Comparison of ENCODE assay signal across 14 cellular contexts in the genomic region with DNA sequence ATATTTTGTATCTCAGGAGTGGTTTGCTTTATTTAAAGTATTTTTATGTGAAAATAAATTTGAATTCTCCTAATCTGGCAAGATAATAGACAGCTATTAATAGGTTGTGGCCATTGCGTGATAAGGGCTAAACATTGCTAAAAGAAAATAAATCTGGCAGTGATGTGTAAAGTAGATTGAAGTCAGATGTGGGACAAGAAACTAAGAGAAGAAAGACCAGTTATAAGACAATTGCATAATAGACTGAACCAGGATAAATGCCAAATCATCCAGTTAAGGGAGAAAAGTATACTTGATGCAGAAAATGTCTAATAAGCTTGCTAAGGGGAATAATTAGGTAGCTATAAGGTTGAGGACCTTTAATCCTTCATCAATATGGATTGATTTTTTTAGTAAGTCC.
DNase-seq lines count a peak whose midpoint lies in the region; ATAC-seq and TF ChIP-seq lines count a peak whose summit lies in the region.
"Had no signal": no experiment of that assay in that cellular context is flagged by ENCODE, and none has a peak within 500 bp of the region (broad histone marks: within the 10 kb centered on the region; RNA-seq: fewer than 3 reads in every experiment).

No MANE protein-coding gene starts in this region.

- in situ Hi-C loops in HAP-1 (cut with MboI; ENCODE audit: low sequenced_read_pairs), result no loop called here

- no peak overlapping the region for H3K9ac ChIP-seq in parathyroid adenoma

- no peak for TF ChIP-seq POLR2A in adrenal gland (IDR thresholded peaks at IDR 0.05)

- 18 to 39% (median 34%) methylated on average over 1 of the region's 1 CpG for WGBS in adrenal gland, 4 donors

- H3K4me1 ChIP-seq in parathyroid adenoma (peaks cover 7% of the 10 kb centered on the region), HAP-1 (no peaks in the 10 kb centered on the region), adrenal gland (replicated peaks in 1 of 2) (peaks cover 5 to 23% of the 10 kb centered on the region in 2 donors)

- ATAC-seq in SK-N-SH treated with all-trans-retinoic acid at 6 μM for 48 hours (peak; percentile 31; the same call in 1 of the 3 replicates), HG03039 (IDR thresholded peaks at IDR 0.05; ENCODE audit: unreplicated experiment) (no peak)
- ATAC-seq: left lobe of liver; stimulated activated naive B cell treated with anti-CD40 and anti-IgM and Interleukin-4, amounts not matched to agents 10 μg/mL and 1 μg/mL and 100 μg/mL, for 72 hours had no signal

- H2AFZ ChIP-seq in parathyroid adenoma, result peak overlapping the region; percentile 10

- H3K27ac ChIP-seq in parathyroid adenoma (peak overlapping the region; percentile 13), adrenal gland (peak overlapping the region in 1 of 5 donors; percentile 15)

- H3K9me3 ChIP-seq in parathyroid adenoma (ENCODE audit: control insufficient read depth, low read length) (no peaks in the 10 kb centered on the region), HAP-1 (no peaks in the 10 kb centered on the region), adrenal gland (replicated peaks in 1 of 3) (no peaks in the 10 kb centered on the region)
- H3K9me3 ChIP-seq: esophagus muscularis mucosa had no signal

- no peaks in the 10 kb centered on the region for H3K27me3 ChIP-seq in parathyroid adenoma (ENCODE audit: control insufficient read depth, insufficient read depth, low read length)
- no peaks in the 10 kb centered on the region for H3K27me3 ChIP-seq in HAP-1 (ENCODE audit: low read depth)
- H3K27me3 ChIP-seq in adrenal gland, result no peaks in the 10 kb centered on the region
- H3K27me3 ChIP-seq: esophagus muscularis mucosa had no signal

- DNase-seq in AG09319 (ENCODE audit: extremely low read depth, low read depth) (peak; percentile 81), fibroblast of pulmonary artery (ENCODE audit: low read depth) (peak; percentile 83), HAP-1 (ENCODE audit: low spot score in 2 of 2) (no peak), DMS153 (lab: John Stamatoyannopoulos, UW) (no peak), adrenal gland (no peak)
- DNase-seq: activated CD4-positive, CD25-positive, alpha-beta regulatory T cell; H9; SIG-M5; stimulated activated naive B cell treated with anti-CD40 and anti-IgM and Interleukin-4, amounts not matched to agents 10 μg/mL and 1 μg/mL and 100 μg/mL, for 72 hours had no signal

- no peak overlapping the region for H3K4me2 ChIP-seq in parathyroid adenoma (ENCODE audit: low read length)

- TF ChIP-seq CTCF in AG09319 (IDR thresholded peaks at IDR 0.05; ENCODE audit: low read depth, low read length), result no peak
- no peak for TF ChIP-seq CTCF in fibroblast of pulmonary artery (IDR thresholded peaks at IDR 0.05; ENCODE audit: low read length, missing control alignments)
- no peak for TF ChIP-seq CTCF in parathyroid adenoma (IDR thresholded peaks at IDR 0.05)
- TF ChIP-seq CTCF in adrenal gland (IDR thresholded peaks at IDR 0.05), result no peak

- intact Hi-C loops in adrenal gland (cut with DNase I), result no loop called here

- H3K4me3 ChIP-seq in fibroblast of pulmonary artery (replicated peaks; ENCODE audit: low read depth, low read length) (no peak overlapping the region), parathyroid adenoma (ENCODE audit: low read depth, low read length) (no peak overlapping the region), HAP-1 (no peak overlapping the region), adrenal gland (no peak overlapping the region)
- H3K4me3 ChIP-seq: esophagus muscularis mucosa had no signal

- H3K36me3 ChIP-seq in parathyroid adenoma (ENCODE audit: control insufficient read depth, insufficient read depth, low read length) (no peaks in the 10 kb centered on the region), HAP-1 (replicated peaks) (no peaks in the 10 kb centered on the region), adrenal gland (replicated peaks in 1 of 2) (no peaks in the 10 kb centered on the region)
- H3K36me3 ChIP-seq: esophagus muscularis mucosa had no signal

- H3K79me2 ChIP-seq in parathyroid adenoma, result no peaks in the 10 kb centered on the region

TF ChIP-seq in SK-N-SH treated with all-trans-retinoic acid at 6 μM for 48 hours, 23 proteins besides CTCF, POLR2A, EP300 and RAD21:
- TF ChIP-seq RARB (CRISPR knock-in tag; IDR thresholded peaks at IDR 0.05), result no peak
- peak; percentile 26 for TF ChIP-seq ISL1 (CRISPR knock-in tag; IDR thresholded peaks at IDR 0.05)

Comparison
In these comparisons a context has a peak if more than half of its experiments do, and no peak if none do; other contexts are left out.
1. DNase-seq: peak in AG09319 (single experiment) and fibroblast of pulmonary artery (single experiment); none in HAP-1 (0 of 2), DMS153 (single experiment) and adrenal gland (0 of 7).